ENCODE assay signal across 11 cellular contexts in the genomic region with DNA sequence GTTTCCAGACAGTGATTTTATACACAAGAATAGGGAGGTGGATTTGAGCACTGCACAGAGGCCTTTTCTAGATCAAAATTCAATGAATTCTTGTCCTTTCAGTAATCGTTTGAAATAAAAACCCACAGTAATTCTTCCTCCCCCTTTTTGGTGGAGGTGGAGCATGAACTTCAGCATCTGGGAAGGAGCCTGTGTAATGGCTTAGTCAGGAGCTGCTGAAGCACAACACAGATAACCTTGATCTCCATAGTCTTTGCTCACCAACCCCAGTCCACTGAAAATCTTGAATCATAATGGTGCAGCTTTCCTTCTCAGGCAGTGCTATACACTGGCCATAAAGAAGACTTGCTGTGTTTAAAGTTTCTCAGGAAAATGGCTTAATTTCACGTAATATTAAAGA. TPM values are rescaled to one million over a fixed set of nuclear protein-coding genes. Genes with fewer than 3 reads are reported as not detected.
DNase-seq lines count a peak whose midpoint lies in the region; TF ChIP-seq lines count a peak whose summit lies in the region.
"Had no signal": no experiment of that assay in that cellular context is flagged by ENCODE, and none has a peak within 500 bp of the region (broad histone marks: within the 10 kb centered on the region; RNA-seq: fewer than 3 reads in every experiment).

No MANE protein-coding gene starts in this region.

- no peaks in the 10 kb centered on the region for H3F3A ChIP-seq in neural progenitor cell (ENCODE audit: low read depth)

- H3K27me3 Mint-ChIP-seq in neural progenitor cell (ENCODE audit: insufficient read depth, low read depth) = no peaks in the 10 kb centered on the region
- peaks cover 2% of the 10 kb centered on the region for H3K27me3 Mint-ChIP-seq in T-helper 2 cell treated with Interferon-gamma antibody and Interleukin-4, amounts not matched to agents 5 μg/mL and 100 μg/mL, for 36 hours (ENCODE audit: low read depth)

- intact Hi-C loops in A673 (cut with micrococcal nuclease; ENCODE audit: unreplicated experiment) = loop anchor here (5.0 kb wide), 3 partner anchors 135 to 1040 kb away; partner anchors contain the start of gene KTN1

- POLR2A ChIA-PET in A673 (lab: Charles Lee; ENCODE audit: low non-redundant PET) = interaction anchor here (0.5 kb wide), 1 partner anchor 395 kb away, joined by 3 read pairs; no protein-coding TSS in a partner anchor

- no peak overlapping the region for H3K4me3 Mint-ChIP-seq in neural progenitor cell
- no peak overlapping the region for H3K4me3 Mint-ChIP-seq in T-helper 2 cell treated with Interferon-gamma antibody and Interleukin-4, amounts not matched to agents 5 μg/mL and 100 μg/mL, for 36 hours
- H3K4me3 Mint-ChIP-seq: activated T-helper 1 cell treated with anti-CD3 and anti-CD28 coated beads, Interleukin-12 subunit alpha, Interleukin-12 subunit beta, Interleukin-2, Interleukin-4 antibody, amounts not matched to agents 30 ng/mL and 10 ng/mL and 1 ng/mL, durations not matched to agents 14 hours and 24 hours and 36 hours; CD4-positive, CD25-positive, alpha-beta regulatory T cell had no signal

- H2AFZ ChIP-seq in neural progenitor cell (replicated peaks) = no peak overlapping the region

- H3K27ac ChIP-seq in A673 (ENCODE audit: low read depth, low read length, poor library complexity, severe bottlenecking) (peak overlapping the region; percentile 21), WERI-Rb-1 (peak overlapping the region; percentile 13), neural progenitor cell (no peak overlapping the region)

- CTCF ChIA-PET in A673 (lab: Charles Lee) = interaction anchor here (0.6 to 1.2 kb wide), 9 partner anchors 8 to 1081 kb away, joined by 3 to 7 read pairs (median 5); partner anchors contain the start of gene KTN1

- H3K9ac ChIP-seq in neural progenitor cell = no peak overlapping the region

- H3K4me1 Mint-ChIP-seq in neural progenitor cell = peaks cover 12% of the 10 kb centered on the region
- no peaks in the 10 kb centered on the region for H3K4me1 Mint-ChIP-seq in T-helper 2 cell treated with Interferon-gamma antibody and Interleukin-4, amounts not matched to agents 5 μg/mL and 100 μg/mL, for 36 hours (ENCODE audit: low read depth)

- no peaks in the 10 kb centered on the region for H3K36me3 Mint-ChIP-seq in neural progenitor cell
- no peaks in the 10 kb centered on the region for H3K36me3 Mint-ChIP-seq in T-helper 2 cell treated with Interferon-gamma antibody and Interleukin-4, amounts not matched to agents 5 μg/mL and 100 μg/mL, for 36 hours (ENCODE audit: low read depth)
- H3K36me3 Mint-ChIP-seq: CD4-positive, CD25-positive, alpha-beta regulatory T cell had no signal

- H4K20me1 ChIP-seq in neural progenitor cell (ENCODE audit: low read depth) = no peaks in the 10 kb centered on the region

- TF ChIP-seq CTCF in A673 (conservative IDR thresholded peaks at IDR 0.05; ENCODE audit: low read depth, low read length) (no peak), WERI-Rb-1 (IDR thresholded peaks at IDR 0.05; ENCODE audit: low read depth, low read length) (no peak), neural progenitor cell (IDR thresholded peaks at IDR 0.05) (no peak)

- H3K36me3 ChIP-seq in A673 (ENCODE audit: insufficient read depth, low read length, poor library complexity, severe bottlenecking) (no peaks in the 10 kb centered on the region), WERI-Rb-1 (no peaks in the 10 kb centered on the region), neural progenitor cell (no peaks in the 10 kb centered on the region)
- H3K36me3 ChIP-seq: MG63 had no signal

- no peaks in the 10 kb centered on the region for H3K79me2 ChIP-seq in neural progenitor cell (ENCODE audit: low read depth)

- H3K9me3 ChIP-seq in A673 (ENCODE audit: low read depth, low read length, poor library complexity, severe bottlenecking) (no peaks in the 10 kb centered on the region), WERI-Rb-1 (ENCODE audit: severe bottlenecking) (no peaks in the 10 kb centered on the region), neural progenitor cell (ENCODE audit: low read depth) (no peaks in the 10 kb centered on the region)
- H3K9me3 ChIP-seq: MG63 had no signal

- H3K27me3 ChIP-seq in A673 (replicated peaks; ENCODE audit: insufficient read depth, low read depth, low read length, poor library complexity) (no peaks in the 10 kb centered on the region), WERI-Rb-1 (ENCODE audit: insufficient read depth, low read depth, severe bottlenecking) (no peaks in the 10 kb centered on the region), neural progenitor cell (no peaks in the 10 kb centered on the region)
- H3K27me3 ChIP-seq: MG63 had no signal

- no peak overlapping the region for H3K4me2 ChIP-seq in neural progenitor cell

- no peak overlapping the region for H3K27ac Mint-ChIP-seq in neural progenitor cell
- no peak overlapping the region for H3K27ac Mint-ChIP-seq in T-helper 2 cell treated with Interferon-gamma antibody and Interleukin-4, amounts not matched to agents 5 μg/mL and 100 μg/mL, for 36 hours
- H3K27ac Mint-ChIP-seq: activated T-helper 1 cell treated with anti-CD3 and anti-CD28 coated beads, Interleukin-12 subunit alpha, Interleukin-12 subunit beta, Interleukin-2, Interleukin-4 antibody, amounts not matched to agents 30 ng/mL and 10 ng/mL and 1 ng/mL, durations not matched to agents 14 hours and 24 hours and 36 hours; CD4-positive, CD25-positive, alpha-beta regulatory T cell had no signal

- H3K4me3 ChIP-seq in A673 (ENCODE audit: low read depth, low read length, poor library complexity, severe bottlenecking) = peak overlapping the region; percentile 23
- H3K4me3 ChIP-seq in WERI-Rb-1 (ENCODE audit: low read depth, low read length) = peak overlapping the region; percentile 48
- no peak overlapping the region for H3K4me3 ChIP-seq in neural progenitor cell
- H3K4me3 ChIP-seq: MG63 had no signal

- no peaks in the 10 kb centered on the region for H3K9me3 Mint-ChIP-seq in neural progenitor cell
- no peaks in the 10 kb centered on the region for H3K9me3 Mint-ChIP-seq in T-helper 2 cell treated with Interferon-gamma antibody and Interleukin-4, amounts not matched to agents 5 μg/mL and 100 μg/mL, for 36 hours
- H3K9me3 Mint-ChIP-seq: activated T-helper 1 cell treated with anti-CD3 and anti-CD28 coated beads, Interleukin-12 subunit alpha, Interleukin-12 subunit beta, Interleukin-2, Interleukin-4 antibody, amounts not matched to agents 30 ng/mL and 10 ng/mL and 1 ng/mL, durations not matched to agents 14 hours and 24 hours and 36 hours; CD4-positive, CD25-positive, alpha-beta regulatory T cell had no signal

- DNase-seq in A673 (ENCODE audit: low spot score) (peak; percentile 49), HK-2 (ENCODE audit: unreplicated experiment) (peak; percentile 46), WERI-Rb-1 (peak; percentile 22), glomerular visceral epithelial cell (ENCODE audit: extremely low spot score) (peak; percentile 83), neural progenitor cell (ENCODE audit: low spot score) (no peak), NCI-H1105 (lab: John Stamatoyannopoulos, UW) (no peak), NOMO-1 treated with DMSO at 0.1 percent for 48 hours (lab: John Stamatoyannopoulos, UW; ENCODE audit: unreplicated experiment) (no peak)
- no peak for DNase-seq in T-helper 2 cell treated with Interferon-gamma antibody and Interleukin-4, amounts not matched to agents 5 μg/mL and 100 μg/mL, for 36 hours (ENCODE audit: low spot score)

- BruUV-seq in A673 (replicated peaks; lab: Mats Ljungman, UMichigan) = no TSS peak

- peaks cover 26% of the 10 kb centered on the region for H3K4me1 ChIP-seq in A673 (ENCODE audit: insufficient read depth, low read length, poor library complexity, severe bottlenecking)
- no peaks in the 10 kb centered on the region for H3K4me1 ChIP-seq in neural progenitor cell

RNA-seq across cellular contexts. Expression of gene TBPL2, which starts 6.4 kb away (rescaled TPM):
- total RNA-seq in A673 (2021) (not detected in 2 replicates), neural progenitor cell (ENCODE audit: low replicate concordance) (not detected in 2 replicates)
- total RNA-seq: activated T-helper 1 cell treated with anti-CD3 and anti-CD28 coated beads, Interleukin-12 subunit alpha, Interleukin-12 subunit beta, Interleukin-2, Interleukin-4 antibody, amounts not matched to agents 30 ng/mL and 10 ng/mL and 1 ng/mL, durations not matched to agents 14 hours and 24 hours and 36 hours; CD4-positive, CD25-positive, alpha-beta regulatory T cell had no signal

RNA-seq across cellular contexts. Expression of gene ATG14, which starts 35.2 kb away (rescaled TPM):
- 10.4 and 10.9 TPM in 2 replicates for total RNA-seq in A673 (2021)
- 19.9 and 28.8 TPM in 2 replicates for total RNA-seq in neural progenitor cell (ENCODE audit: low replicate concordance)

Comparison
In these comparisons a context has a peak if more than half of its experiments do, and no peak if none do; other contexts are left out.
1. DNase-seq: peak in A673 (single experiment), HK-2 (single experiment), WERI-Rb-1 (single experiment) and glomerular visceral epithelial cell (single experiment); none in neural progenitor cell (single experiment), NCI-H1105 (single experiment), NOMO-1 treated with DMSO at 0.1 percent for 48 hours (single experiment) and T-helper 2 cell treated with Interferon-gamma antibody and Interleukin-4, amounts not matched to agents 5 μg/mL and 100 μg/mL, for 36 hours (single experiment).